8 cellular contexts compared by ENCODE assay signal in the genomic region with DNA sequence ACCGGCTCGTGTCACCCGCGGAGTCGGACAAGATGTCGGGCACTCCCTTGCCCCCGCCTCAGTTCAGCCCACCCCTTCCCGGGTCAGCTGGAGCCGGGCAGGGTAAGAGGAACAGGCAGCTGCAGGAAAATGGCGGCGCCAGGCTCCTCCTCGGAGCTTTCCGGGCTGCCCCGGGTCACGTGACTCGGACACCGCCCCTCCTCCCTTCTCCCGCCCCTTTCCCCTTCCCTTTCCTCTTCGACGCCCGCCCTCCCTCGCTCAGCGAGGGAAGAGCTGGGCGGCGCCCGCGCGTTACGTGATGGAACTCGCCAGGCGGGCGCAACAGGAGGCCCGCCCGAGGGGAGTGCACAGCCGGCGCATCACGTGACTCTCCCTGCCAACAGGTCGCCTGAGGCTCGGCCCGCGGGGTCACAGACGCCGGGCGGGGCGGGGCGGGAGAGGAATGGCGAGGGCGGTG. TPM values are rescaled to one million over a fixed set of nuclear protein-coding genes. Genes with fewer than 3 reads are reported as not detected.
DNase-seq lines count a peak whose midpoint lies in the region; ATAC-seq lines count a peak whose summit lies in the region.

A gene with protein sequence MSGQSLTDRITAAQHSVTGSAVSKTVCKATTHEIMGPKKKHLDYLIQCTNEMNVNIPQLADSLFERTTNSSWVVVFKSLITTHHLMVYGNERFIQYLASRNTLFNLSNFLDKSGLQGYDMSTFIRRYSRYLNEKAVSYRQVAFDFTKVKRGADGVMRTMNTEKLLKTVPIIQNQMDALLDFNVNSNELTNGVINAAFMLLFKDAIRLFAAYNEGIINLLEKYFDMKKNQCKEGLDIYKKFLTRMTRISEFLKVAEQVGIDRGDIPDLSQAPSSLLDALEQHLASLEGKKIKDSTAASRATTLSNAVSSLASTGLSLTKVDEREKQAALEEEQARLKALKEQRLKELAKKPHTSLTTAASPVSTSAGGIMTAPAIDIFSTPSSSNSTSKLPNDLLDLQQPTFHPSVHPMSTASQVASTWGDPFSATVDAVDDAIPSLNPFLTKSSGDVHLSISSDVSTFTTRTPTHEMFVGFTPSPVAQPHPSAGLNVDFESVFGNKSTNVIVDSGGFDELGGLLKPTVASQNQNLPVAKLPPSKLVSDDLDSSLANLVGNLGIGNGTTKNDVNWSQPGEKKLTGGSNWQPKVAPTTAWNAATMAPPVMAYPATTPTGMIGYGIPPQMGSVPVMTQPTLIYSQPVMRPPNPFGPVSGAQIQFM (minus strand): TSS at position 134 of the 457 bp plus-strand sequence. CDS start 304 bp downstream, outside the sequence.

- peaks cover 1 to 4% of the 10 kb centered on the region in 2 donors for H3K27me3 Mint-ChIP-seq in CD8-positive, alpha-beta memory T cell

- H3K4me3 Mint-ChIP-seq in CD8-positive, alpha-beta memory T cell = peak within 1 kb of the TSS; percentile 92 to 100 (median 99)

- H3K4me1 ChIP-seq in CD8-positive, alpha-beta memory T cell (ENCODE audit: insufficient read depth, low read length) = peaks cover 17% of the 10 kb centered on the region

- H3K36me3 Mint-ChIP-seq in CD8-positive, alpha-beta memory T cell = peaks cover 0 to 20% (median 0%) of the 10 kb centered on the region in 3 donors

- no peaks in the 10 kb centered on the region for H3K36me3 ChIP-seq in CD8-positive, alpha-beta memory T cell (ENCODE audit: insufficient read depth, low read length)

- H3K9me3 Mint-ChIP-seq in CD8-positive, alpha-beta memory T cell = no peaks in the 10 kb centered on the region

- H3K4me1 Mint-ChIP-seq in CD8-positive, alpha-beta memory T cell = peaks cover 23 to 36% (median 32%) of the 10 kb centered on the region in 3 donors

- no peaks in the 10 kb centered on the region for H3K9me3 ChIP-seq in CD8-positive, alpha-beta memory T cell (ENCODE audit: low read length)

- CTCF ChIA-PET in CD8-positive, alpha-beta memory T cell (lab: Charles Lee) = interaction anchor here (0.9 to 2.7 kb wide), 15 partner anchors 10 to 139 kb away, joined by 3 to 13 read pairs (median 4); no protein-coding TSS in a partner anchor

- DNase-seq in CD8-positive, alpha-beta memory T cell = peak; percentile 94 to 97 (median 96)
- DNase-seq in HS-5 (ENCODE audit: low read depth) (peak; percentile 88), lung microvascular endothelial cell (ENCODE audit: low read depth in 2 of 2) (peak; percentile 99 to 100)
- DNase-seq in NK-92 treated with Interleukin-12 subunit alpha and Interleukin-12 subunit beta, amount 100 ng/mL, for 24 hours (lab: John Stamatoyannopoulos, UW) = peak; percentile 98
- DNase-seq in activated CD8-positive, alpha-beta memory T cell treated with anti-CD3 and anti-CD28 coated beads for 24 hours = peak; percentile 98
- peak; percentile 94 for DNase-seq in effector CD8-positive, alpha-beta T cell (lab: John Stamatoyannopoulos, UW)
- peak; percentile 92 to 97 (median 94) for DNase-seq in stimulated activated CD4-positive, alpha-beta T cell treated with anti-CD3 and anti-CD28 coated beads, TNF-alpha, amount 100 ng/mL, for 48 hours (ENCODE audit: low read depth in 3 of 3)

- POLR2A ChIA-PET in CD8-positive, alpha-beta memory T cell (lab: Charles Lee) = interaction anchor here (0.5 to 1.9 kb wide), 15 partner anchors 10 to 404 kb away, joined by 3 to 10 read pairs (median 4); a partner anchor contains a TSS

- no peaks in the 10 kb centered on the region for H3K27me3 ChIP-seq in CD8-positive, alpha-beta memory T cell (ENCODE audit: insufficient read depth, low read length, poor library complexity, severe bottlenecking)

- H3K4me3 ChIP-seq in CD8-positive, alpha-beta memory T cell (ENCODE audit: low read length) = peak within 1 kb of the TSS; percentile 85

- peak within 1 kb of the TSS; percentile 82 for H3K27ac ChIP-seq in CD8-positive, alpha-beta memory T cell (ENCODE audit: low read depth, low read length)

- peak; percentile 90 for ATAC-seq in GM19468 (IDR thresholded peaks at IDR 0.05; ENCODE audit: extremely low read depth, unreplicated experiment)

- peak within 1 kb of the TSS; percentile 91 to 99 (median 96) for H3K27ac Mint-ChIP-seq in CD8-positive, alpha-beta memory T cell

RNA-seq across cellular contexts. Expression of the gene that starts here (rescaled TPM):
- 100 to 1,000 TPM in 1 of 2 experiments, 10 to 100 TPM in 1; 95.2 to 103 TPM for total RNA-seq in CD8-positive, alpha-beta memory T cell
- polyA plus RNA-seq in CD8-positive, alpha-beta memory T cell = 25.6 TPM
- total RNA-seq in lung microvascular endothelial cell = 122 and 173 TPM in 2 replicates

Comparison
In these comparisons a context has a peak if more than half of its experiments do, and no peak if none do; other contexts are left out.
1. Peak in every context shown above with its lines: DNase-seq, ATAC-seq, H3K4me3 ChIP-seq and H3K27ac ChIP-seq.